Comparison of ENCODE assay signal across 1 cellular context in the genomic region with DNA sequence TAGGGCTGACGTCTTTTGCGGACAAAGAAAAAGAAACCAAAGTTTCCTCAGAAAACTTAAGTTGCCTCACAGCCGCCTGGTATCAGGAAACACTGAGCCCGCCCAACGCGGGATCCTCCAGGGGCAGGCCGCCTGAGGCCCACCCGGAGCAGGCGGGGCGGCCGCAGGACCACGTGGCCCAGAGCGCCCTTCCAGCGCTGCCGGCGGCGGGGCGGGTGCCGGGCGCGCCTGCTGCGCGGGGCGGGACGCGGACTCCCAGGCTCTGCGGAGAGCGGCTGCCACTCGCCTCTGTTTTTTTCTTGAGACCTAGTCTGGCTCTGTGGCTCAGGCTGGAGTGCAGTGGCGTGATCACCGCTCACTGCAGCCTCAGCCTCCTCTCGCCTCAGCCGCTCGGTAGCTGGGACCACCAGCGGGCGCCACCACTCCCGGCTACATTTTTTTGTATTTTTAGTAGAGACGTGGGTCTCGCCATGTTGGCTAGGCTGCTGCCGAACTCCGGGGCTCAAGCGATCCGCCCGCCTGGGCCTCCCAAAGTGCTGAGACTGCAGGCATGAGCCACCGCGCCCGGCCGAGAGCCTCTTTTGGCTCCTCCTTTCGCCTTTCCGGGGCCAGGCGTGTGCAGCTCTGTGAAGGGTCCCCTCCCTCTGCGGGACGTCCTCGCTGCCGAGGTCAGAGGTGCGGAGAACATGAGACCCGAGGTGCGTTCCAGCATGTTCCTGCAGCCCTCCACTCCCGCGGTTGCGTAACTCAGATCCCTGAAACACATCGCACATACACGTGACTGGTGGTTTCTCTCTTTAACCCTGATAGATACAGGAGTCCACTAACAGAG.
A peak's percentile ranks its signal among the peaks of the same experiment; 100 is the strongest.
TF ChIP-seq lines count a peak whose summit lies in the region.

No MANE protein-coding gene starts in this region.

TF ChIP-seq in HEK293, 187 proteins besides CTCF, POLR2A, EP300 and RAD21 (continued from another document and continues in another):
- TF ChIP-seq, protein P1, sequence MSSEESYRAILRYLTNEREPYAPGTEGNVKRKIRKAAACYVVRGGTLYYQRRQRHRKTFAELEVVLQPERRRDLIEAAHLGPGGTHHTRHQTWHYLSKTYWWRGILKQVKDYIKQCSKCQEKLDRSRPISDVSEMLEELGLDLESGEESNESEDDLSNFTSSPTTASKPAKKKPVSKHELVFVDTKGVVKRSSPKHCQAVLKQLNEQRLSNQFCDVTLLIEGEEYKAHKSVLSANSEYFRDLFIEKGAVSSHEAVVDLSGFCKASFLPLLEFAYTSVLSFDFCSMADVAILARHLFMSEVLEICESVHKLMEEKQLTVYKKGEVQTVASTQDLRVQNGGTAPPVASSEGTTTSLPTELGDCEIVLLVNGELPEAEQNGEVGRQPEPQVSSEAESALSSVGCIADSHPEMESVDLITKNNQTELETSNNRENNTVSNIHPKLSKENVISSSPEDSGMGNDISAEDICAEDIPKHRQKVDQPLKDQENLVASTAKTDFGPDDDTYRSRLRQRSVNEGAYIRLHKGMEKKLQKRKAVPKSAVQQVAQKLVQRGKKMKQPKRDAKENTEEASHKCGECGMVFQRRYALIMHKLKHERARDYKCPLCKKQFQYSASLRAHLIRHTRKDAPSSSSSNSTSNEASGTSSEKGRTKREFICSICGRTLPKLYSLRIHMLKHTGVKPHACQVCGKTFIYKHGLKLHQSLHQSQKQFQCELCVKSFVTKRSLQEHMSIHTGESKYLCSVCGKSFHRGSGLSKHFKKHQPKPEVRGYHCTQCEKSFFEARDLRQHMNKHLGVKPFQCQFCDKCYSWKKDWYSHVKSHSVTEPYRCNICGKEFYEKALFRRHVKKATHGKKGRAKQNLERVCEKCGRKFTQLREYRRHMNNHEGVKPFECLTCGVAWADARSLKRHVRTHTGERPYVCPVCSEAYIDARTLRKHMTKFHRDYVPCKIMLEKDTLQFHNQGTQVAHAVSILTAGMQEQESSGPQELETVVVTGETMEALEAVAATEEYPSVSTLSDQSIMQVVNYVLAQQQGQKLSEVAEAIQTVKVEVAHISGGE (tag by site-specific recombination; conservative IDR thresholded peaks at IDR 0.05; ENCODE audit: low read depth): peak; percentile 98
- TF ChIP-seq, protein P2, sequence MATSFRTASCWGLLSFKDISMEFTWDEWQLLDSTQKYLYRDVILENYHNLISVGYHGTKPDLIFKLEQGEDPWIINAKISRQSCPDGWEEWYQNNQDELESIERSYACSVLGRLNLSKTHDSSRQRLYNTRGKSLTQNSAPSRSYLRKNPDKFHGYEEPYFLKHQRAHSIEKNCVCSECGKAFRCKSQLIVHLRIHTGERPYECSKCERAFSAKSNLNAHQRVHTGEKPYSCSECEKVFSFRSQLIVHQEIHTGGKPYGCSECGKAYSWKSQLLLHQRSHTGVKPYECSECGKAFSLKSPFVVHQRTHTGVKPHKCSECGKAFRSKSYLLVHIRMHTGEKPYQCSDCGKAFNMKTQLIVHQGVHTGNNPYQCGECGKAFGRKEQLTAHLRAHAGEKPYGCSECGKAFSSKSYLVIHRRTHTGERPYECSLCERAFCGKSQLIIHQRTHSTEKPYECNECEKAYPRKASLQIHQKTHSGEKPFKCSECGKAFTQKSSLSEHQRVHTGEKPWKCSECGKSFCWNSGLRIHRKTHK (tag by site-specific recombination; IDR thresholded peaks at IDR 0.05): no peak
- TF ChIP-seq ZBTB8A (tag by site-specific recombination; IDR thresholded peaks at IDR 0.05) (peak; percentile 96), OSR2 (tag by site-specific recombination; IDR thresholded peaks at IDR 0.05) (peak; percentile 15), ZNF169 (tag by site-specific recombination; IDR thresholded peaks at IDR 0.05) (no peak), ZBTB48 (tag by site-specific recombination; IDR thresholded peaks at IDR 0.05) (peak; percentile 82), ZNF571 (tag by site-specific recombination; IDR thresholded peaks at IDR 0.05) (no peak), KLF8 (tag by site-specific recombination; IDR thresholded peaks at IDR 0.05) (no peak; the same call in 1 of the 2 replicates), ZNF837 (tag by site-specific recombination; IDR thresholded peaks at IDR 0.05) (no peak), ZNF121 (tag by site-specific recombination; IDR thresholded peaks at IDR 0.05) (peak; percentile 89; the same call in 1 of the 2 replicates), ZBTB7A (tag by site-specific recombination; IDR thresholded peaks at IDR 0.05; ENCODE audit: low read depth) (peak; percentile 55; the same call in 1 of the 2 replicates), ZNF660 (tag by site-specific recombination; IDR thresholded peaks at IDR 0.05) (no peak; the same call in 1 of the 2 replicates), ZBTB20 (tag by site-specific recombination; IDR thresholded peaks at IDR 0.05) (peak; percentile 93), ZNF248 (tag by site-specific recombination; IDR thresholded peaks at IDR 0.05) (no peak), IKZF3 (tag by site-specific recombination; IDR thresholded peaks at IDR 0.05) (peak; percentile 82), GLIS2 (tag by site-specific recombination; IDR thresholded peaks at IDR 0.05) (peak; percentile 77; the same call in 1 of the 2 replicates), ZNF350 (tag by site-specific recombination; IDR thresholded peaks at IDR 0.05) (no peak), YY2 (tag by site-specific recombination; IDR thresholded peaks at IDR 0.05) (peak; percentile 24; the same call in 1 of the 2 replicates), ZNF211 (tag by site-specific recombination; IDR thresholded peaks at IDR 0.05; ENCODE audit: low read depth) (no peak), PRDM1 (tag by site-specific recombination; IDR thresholded peaks at IDR 0.05) (peak; percentile 44; the same call in 1 of the 2 replicates), BCL11B (tag by site-specific recombination; IDR thresholded peaks at IDR 0.05; ENCODE audit: low read depth) (0 out of 2 replicates have a peak, but pooled peaks have one; percentile 19), MZF1 (tag by site-specific recombination; IDR thresholded peaks at IDR 0.05; ENCODE audit: borderline replicate concordance) (no peak), ZNF76 (tag by site-specific recombination; IDR thresholded peaks at IDR 0.05; ENCODE audit: borderline replicate concordance, low read depth) (peak; percentile 65; the same call in 1 of the 2 replicates), ZNF843 (tag by site-specific recombination; IDR thresholded peaks at IDR 0.05) (peak; percentile 37; the same call in 1 of the 2 replicates), ZNF792 (tag by site-specific recombination; IDR thresholded peaks at IDR 0.05) (no peak; the same call in 1 of the 2 replicates), ZNF214 (tag by site-specific recombination; IDR thresholded peaks at IDR 0.05; ENCODE audit: borderline replicate concordance) (no peak), YY1 (tag by site-specific recombination; IDR thresholded peaks at IDR 0.05) (peak; percentile 59; the same call in 1 of the 2 replicates), REPIN1 (tag by site-specific recombination; IDR thresholded peaks at IDR 0.05; ENCODE audit: low read depth) (peak; percentile 22; the same call in 1 of the 2 replicates), ZNF10 (tag by site-specific recombination; IDR thresholded peaks at IDR 0.05) (peak; percentile 40), ZBTB17 (tag by site-specific recombination; IDR thresholded peaks at IDR 0.05) (peak; percentile 96), SP2 (tag by site-specific recombination; IDR thresholded peaks at IDR 0.05) (peak; percentile 52), KLF9 (tag by site-specific recombination; IDR thresholded peaks at IDR 0.05; ENCODE audit: low read depth) (peak; percentile 44; the same call in 1 of the 2 replicates), ZNF133 (tag by site-specific recombination; IDR thresholded peaks at IDR 0.05) (no peak), WT1 (tag by site-specific recombination; IDR thresholded peaks at IDR 0.05) (peak; percentile 59), ZNF830 (tag by site-specific recombination; IDR thresholded peaks at IDR 0.05; ENCODE audit: low read depth) (no peak), ZNF510 (tag by site-specific recombination; IDR thresholded peaks at IDR 0.05; ENCODE audit: insufficient replicate concordance) (no peak), GLIS1 (tag by site-specific recombination; IDR thresholded peaks at IDR 0.05) (0 out of 2 replicates have a peak, but pooled peaks have one; percentile 23), GLI2 (tag by site-specific recombination; IDR thresholded peaks at IDR 0.05; ENCODE audit: borderline replicate concordance, low read depth) (no peak), ZNF394 (tag by site-specific recombination; IDR thresholded peaks at IDR 0.05; ENCODE audit: borderline replicate concordance) (peak; percentile 59; the same call in 1 of the 2 replicates), ZIC2 (tag by site-specific recombination; IDR thresholded peaks at IDR 0.05) (peak; percentile 72), ZNF37A (tag by site-specific recombination; IDR thresholded peaks at IDR 0.05) (no peak), ZNF202 (tag by site-specific recombination; IDR thresholded peaks at IDR 0.05; ENCODE audit: borderline replicate concordance) (no peak)
- TF ChIP-seq, protein P3, sequence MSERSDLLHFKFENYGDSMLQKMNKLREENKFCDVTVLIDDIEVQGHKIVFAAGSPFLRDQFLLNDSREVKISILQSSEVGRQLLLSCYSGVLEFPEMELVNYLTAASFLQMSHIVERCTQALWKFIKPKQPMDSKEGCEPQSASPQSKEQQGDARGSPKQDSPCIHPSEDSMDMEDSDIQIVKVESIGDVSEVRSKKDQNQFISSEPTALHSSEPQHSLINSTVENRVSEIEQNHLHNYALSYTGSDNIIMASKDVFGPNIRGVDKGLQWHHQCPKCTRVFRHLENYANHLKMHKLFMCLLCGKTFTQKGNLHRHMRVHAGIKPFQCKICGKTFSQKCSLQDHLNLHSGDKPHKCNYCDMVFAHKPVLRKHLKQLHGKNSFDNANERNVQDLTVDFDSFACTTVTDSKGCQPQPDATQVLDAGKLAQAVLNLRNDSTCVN (tag by site-specific recombination; optimal IDR thresholded peaks at IDR 0.05): peak; percentile 80
- TF ChIP-seq, protein P4, sequence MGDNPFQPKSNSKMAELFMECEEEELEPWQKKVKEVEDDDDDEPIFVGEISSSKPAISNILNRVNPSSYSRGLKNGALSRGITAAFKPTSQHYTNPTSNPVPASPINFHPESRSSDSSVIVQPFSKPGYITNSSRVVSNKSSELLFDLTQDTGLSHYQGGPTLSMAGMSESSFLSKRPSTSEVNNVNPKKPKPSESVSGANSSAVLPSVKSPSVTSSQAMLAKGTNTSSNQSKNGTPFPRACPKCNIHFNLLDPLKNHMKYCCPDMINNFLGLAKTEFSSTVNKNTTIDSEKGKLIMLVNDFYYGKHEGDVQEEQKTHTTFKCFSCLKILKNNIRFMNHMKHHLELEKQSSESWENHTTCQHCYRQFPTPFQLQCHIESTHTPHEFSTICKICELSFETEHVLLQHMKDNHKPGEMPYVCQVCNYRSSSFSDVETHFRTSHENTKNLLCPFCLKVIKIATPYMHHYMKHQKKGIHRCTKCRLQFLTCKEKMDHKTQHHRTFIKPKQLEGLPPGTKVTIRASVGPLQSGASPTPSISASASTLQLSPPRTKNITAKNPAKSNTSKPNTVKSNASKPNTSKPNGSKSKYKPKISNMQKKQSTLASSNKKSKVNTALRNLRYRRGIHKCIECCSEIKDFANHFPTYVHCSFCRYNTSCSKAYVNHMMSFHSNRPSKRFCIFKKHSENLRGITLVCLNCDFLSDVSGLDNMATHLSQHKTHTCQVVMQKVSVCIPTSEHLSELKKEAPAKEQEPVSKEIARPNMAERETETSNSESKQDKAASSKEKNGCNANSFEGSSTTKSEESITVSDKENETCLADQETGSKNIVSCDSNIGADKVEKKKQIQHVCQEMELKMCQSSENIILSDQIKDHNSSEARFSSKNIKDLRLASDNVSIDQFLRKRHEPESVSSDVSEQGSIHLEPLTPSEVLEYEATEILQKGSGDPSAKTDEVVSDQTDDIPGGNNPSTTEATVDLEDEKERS (tag by site-specific recombination; IDR thresholded peaks at IDR 0.05): no peak
- TF ChIP-seq, protein P5, sequence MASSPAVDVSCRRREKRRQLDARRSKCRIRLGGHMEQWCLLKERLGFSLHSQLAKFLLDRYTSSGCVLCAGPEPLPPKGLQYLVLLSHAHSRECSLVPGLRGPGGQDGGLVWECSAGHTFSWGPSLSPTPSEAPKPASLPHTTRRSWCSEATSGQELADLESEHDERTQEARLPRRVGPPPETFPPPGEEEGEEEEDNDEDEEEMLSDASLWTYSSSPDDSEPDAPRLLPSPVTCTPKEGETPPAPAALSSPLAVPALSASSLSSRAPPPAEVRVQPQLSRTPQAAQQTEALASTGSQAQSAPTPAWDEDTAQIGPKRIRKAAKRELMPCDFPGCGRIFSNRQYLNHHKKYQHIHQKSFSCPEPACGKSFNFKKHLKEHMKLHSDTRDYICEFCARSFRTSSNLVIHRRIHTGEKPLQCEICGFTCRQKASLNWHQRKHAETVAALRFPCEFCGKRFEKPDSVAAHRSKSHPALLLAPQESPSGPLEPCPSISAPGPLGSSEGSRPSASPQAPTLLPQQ (tag by site-specific recombination; IDR thresholded peaks at IDR 0.05): peak; percentile 87
- TF ChIP-seq, protein P6, sequence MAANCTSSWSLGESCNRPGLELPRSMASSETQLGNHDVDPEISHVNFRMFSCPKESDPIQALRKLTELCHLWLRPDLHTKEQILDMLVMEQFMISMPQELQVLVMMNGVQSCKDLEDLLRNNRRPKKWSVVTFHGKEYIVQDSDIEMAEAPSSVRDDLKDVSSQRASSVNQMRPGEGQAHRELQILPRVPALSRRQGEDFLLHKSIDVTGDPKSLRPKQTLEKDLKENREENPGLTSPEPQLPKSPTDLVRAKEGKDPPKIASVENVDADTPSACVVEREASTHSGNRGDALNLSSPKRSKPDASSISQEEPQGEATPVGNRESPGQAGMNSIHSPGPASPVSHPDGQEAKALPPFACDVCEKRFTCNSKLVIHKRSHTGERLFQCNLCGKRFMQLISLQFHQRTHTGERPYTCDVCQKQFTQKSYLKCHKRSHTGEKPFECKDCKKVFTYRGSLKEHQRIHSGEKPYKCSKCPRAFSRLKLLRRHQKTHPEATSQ (tag by site-specific recombination; IDR thresholded peaks at IDR 0.05): no peak
- TF ChIP-seq, protein P7, sequence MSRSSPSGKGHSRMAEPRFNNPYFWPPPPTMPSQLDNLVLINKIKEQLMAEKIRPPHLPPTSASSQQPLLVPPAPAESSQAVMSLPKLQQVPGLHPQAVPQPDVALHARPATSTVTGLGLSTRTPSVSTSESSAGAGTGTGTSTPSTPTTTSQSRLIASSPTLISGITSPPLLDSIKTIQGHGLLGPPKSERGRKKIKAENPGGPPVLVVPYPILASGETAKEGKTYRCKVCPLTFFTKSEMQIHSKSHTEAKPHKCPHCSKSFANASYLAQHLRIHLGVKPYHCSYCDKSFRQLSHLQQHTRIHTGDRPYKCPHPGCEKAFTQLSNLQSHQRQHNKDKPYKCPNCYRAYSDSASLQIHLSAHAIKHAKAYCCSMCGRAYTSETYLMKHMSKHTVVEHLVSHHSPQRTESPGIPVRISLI (tag by site-specific recombination; IDR thresholded peaks at IDR 0.05): peak; percentile 89
- TF ChIP-seq, protein P8, sequence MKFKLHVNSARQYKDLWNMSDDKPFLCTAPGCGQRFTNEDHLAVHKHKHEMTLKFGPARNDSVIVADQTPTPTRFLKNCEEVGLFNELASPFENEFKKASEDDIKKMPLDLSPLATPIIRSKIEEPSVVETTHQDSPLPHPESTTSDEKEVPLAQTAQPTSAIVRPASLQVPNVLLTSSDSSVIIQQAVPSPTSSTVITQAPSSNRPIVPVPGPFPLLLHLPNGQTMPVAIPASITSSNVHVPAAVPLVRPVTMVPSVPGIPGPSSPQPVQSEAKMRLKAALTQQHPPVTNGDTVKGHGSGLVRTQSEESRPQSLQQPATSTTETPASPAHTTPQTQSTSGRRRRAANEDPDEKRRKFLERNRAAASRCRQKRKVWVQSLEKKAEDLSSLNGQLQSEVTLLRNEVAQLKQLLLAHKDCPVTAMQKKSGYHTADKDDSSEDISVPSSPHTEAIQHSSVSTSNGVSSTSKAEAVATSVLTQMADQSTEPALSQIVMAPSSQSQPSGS (tag by site-specific recombination; IDR thresholded peaks at IDR 0.05; ENCODE audit: low read depth): no peak
